In genomic region chr11:46387456-46387855, GRCh38 we compare ENCODE assay signal across 21 cellular contexts. TPM values are rescaled to one million over a fixed set of nuclear protein-coding genes. Genes with fewer than 3 reads are reported as not detected.
"Had no signal": no experiment of that assay in that cellular context is flagged by ENCODE, and none has a peak within 500 bp of the region (broad histone marks: within the 10 kb centered on the region; RNA-seq: fewer than 3 reads in every experiment).

No MANE protein-coding gene starts in this region.

- H3K36me3 ChIP-seq: adrenal gland had no signal

- H3K9ac ChIP-seq: SK-N-SH had no signal

- H3K4me3 ChIP-seq: adrenal gland had no signal

- FAIRE-seq: bronchial epithelial cell had no signal

- H3K4me3 Mint-ChIP-seq: activated CD8-positive, alpha-beta T cell treated with anti-CD3 and anti-CD28 coated beads for 36 hours; T-helper 2 cell treated with Interferon-gamma antibody and Interleukin-4, amounts not matched to agents 5 μg/mL and 100 μg/mL, for 36 hours had no signal

- DNase-seq: activated CD4-positive, alpha-beta T cell treated with anti-CD3 and anti-CD28 coated beads for 4 hours; activated CD8-positive, alpha-beta memory T cell treated with anti-CD3 and anti-CD28 coated beads, Interleukin-2, amount 50 U/mL, for 48 hours; activated naive CD4-positive, alpha-beta T cell treated with anti-CD3 and anti-CD28 coated beads, Interleukin-2, amount 50 U/mL, for 16 hours; activated naive CD8-positive, alpha-beta T cell treated with anti-CD3 and anti-CD28 coated beads, Interleukin-2, amount 10 ng/mL, durations not matched to agents 7 days and 5 days; activated T-cell treated with anti-CD3 and anti-CD28 coated beads, Interleukin-2, amount 50 U/mL, for 1 hour; central memory CD4-positive, alpha-beta T cell; NCI-H1092; NCI-H2029; NCI-H2107; NCI-H345; NCI-H510A; NCI-H526 treated with DMSO at 0.1 percent for 48 hours; NCI-H82; SK-N-SH had no signal

- H3K27ac ChIP-seq: adrenal gland had no signal

- H3K4me2 ChIP-seq: SK-N-SH had no signal

- H3K9me3 ChIP-seq: adrenal gland, SK-N-SH had no signal

- H3K27ac Mint-ChIP-seq: activated CD8-positive, alpha-beta T cell treated with anti-CD3 and anti-CD28 coated beads for 36 hours; activated naive CD8-positive, alpha-beta T cell treated with anti-CD3 and anti-CD28 coated beads, Interleukin-2, amount 10 ng/mL, durations not matched to agents 7 days and 5 days; T-helper 2 cell treated with Interferon-gamma antibody and Interleukin-4, amounts not matched to agents 5 μg/mL and 100 μg/mL, for 36 hours had no signal

- ATAC-seq: activated CD4-positive, CD25-positive, alpha-beta regulatory T cell treated with anti-CD3 and anti-CD28 coated beads, Interleukin-2, amount 50 U/mL, for 24 hours had no signal

- H3K9me3 Mint-ChIP-seq: activated CD8-positive, alpha-beta T cell treated with anti-CD3 and anti-CD28 coated beads for 36 hours; activated naive CD8-positive, alpha-beta T cell treated with anti-CD3 and anti-CD28 coated beads, Interleukin-2, amount 10 ng/mL, durations not matched to agents 7 days and 5 days; T-helper 2 cell treated with Interferon-gamma antibody and Interleukin-4, amounts not matched to agents 5 μg/mL and 100 μg/mL, for 36 hours had no signal

- H3K36me3 Mint-ChIP-seq: activated naive CD8-positive, alpha-beta T cell treated with anti-CD3 and anti-CD28 coated beads, Interleukin-2, amount 10 ng/mL, durations not matched to agents 7 days and 5 days had no signal

RNA-seq across cellular contexts. Expression of gene CHRM4, which starts 4.1 kb away (rescaled TPM):
- total RNA-seq: activated CD8-positive, alpha-beta T cell treated with anti-CD3 and anti-CD28 coated beads for 36 hours; bronchial epithelial cell; MCF 10A; RPMI7951 had no signal
